27 cellular contexts compared by ENCODE assay signal in genomic region chr7:157780721-157781120, GRCh38.
"Had no signal": no experiment of that assay in that cellular context is flagged by ENCODE, and none has a peak within 500 bp of the region (broad histone marks: within the 10 kb centered on the region; RNA-seq: fewer than 3 reads in every experiment).

No MANE protein-coding gene starts in this region.

- H3K4me1 ChIP-seq: esophagus squamous epithelium, parathyroid adenoma, right atrium auricular region, stomach, thyroid gland had no signal

- H3K4me3 Mint-ChIP-seq: effector memory CD8-positive, alpha-beta T cell; immature natural killer cell; mesothelial cell of epicardium; naive B cell; natural killer cell treated with Interleukin-12 subunit alpha and Interleukin-12 subunit beta and Interleukin-15 and Interleukin-18, amount 100 ng/mL, for 72 hours; neural crest cell; type B pancreatic cell had no signal

- H2AFZ ChIP-seq: parathyroid adenoma had no signal

- H3K27ac Mint-ChIP-seq: effector memory CD8-positive, alpha-beta T cell; immature natural killer cell; mesothelial cell of epicardium; naive B cell; natural killer cell treated with Interleukin-12 subunit alpha and Interleukin-12 subunit beta and Interleukin-15 and Interleukin-18, amount 100 ng/mL, for 72 hours; progenitor cell of endocrine pancreas; type B pancreatic cell had no signal

- H3K79me2 ChIP-seq: parathyroid adenoma had no signal

- H3K36me3 Mint-ChIP-seq: mesothelial cell of epicardium, type B pancreatic cell had no signal

- H3K4me2 ChIP-seq: smooth muscle cell had no signal

- H3K4me3 ChIP-seq: esophagus squamous epithelium, mucosa of descending colon, right atrium auricular region, smooth muscle cell, stomach, thyroid gland had no signal

- H3K27ac ChIP-seq: esophagus squamous epithelium, parathyroid adenoma, right atrium auricular region, stomach, thyroid gland had no signal

- H3K9me3 Mint-ChIP-seq: effector memory CD8-positive, alpha-beta T cell; immature natural killer cell; mesothelial cell of epicardium; natural killer cell treated with Interleukin-12 subunit alpha and Interleukin-12 subunit beta and Interleukin-15 and Interleukin-18, amount 100 ng/mL, for 72 hours; neural crest cell; type B pancreatic cell had no signal

- DNase-seq: cortex of kidney; effector memory CD8-positive, alpha-beta T cell; erythroblast; esophagus squamous epithelium; foreskin melanocyte; glutamatergic neuron; hypothalamus; immature natural killer cell; islet precursor cell; mesenchymal stem cell; mucosa of descending colon; naive B cell; stimulated activated CD4-positive, alpha-beta T cell treated with anti-CD3 and anti-CD28 coated beads, Interleukin-12 subunit alpha, Interleukin-12 subunit beta, amount 100 ng/mL, for 4 hours; stimulated activated CD4-positive, alpha-beta T cell treated with anti-CD3 and anti-CD28 coated beads, Interleukin-1b, Interleukin-23, amount 100 ng/mL, for 48 hours; stimulated activated CD4-positive, alpha-beta T cell treated with anti-CD3 and anti-CD28 coated beads, Interleukin-4, amount 100 ng/mL, for 1 hour; stimulated activated CD8-positive, alpha-beta memory T cell treated with anti-CD3 and anti-CD28 coated beads, Interleukin-4, amount 100 ng/mL, for 48 hours; stimulated activated naive CD4-positive, alpha-beta T cell; stomach; thyroid gland had no signal

- H3K4me1 Mint-ChIP-seq: immature natural killer cell, mesothelial cell of epicardium had no signal

- H3K27me3 ChIP-seq: right atrium auricular region, thyroid gland had no signal

- H3K9me3 ChIP-seq: esophagus squamous epithelium, mucosa of descending colon, right atrium auricular region, thyroid gland had no signal

- H3K36me3 ChIP-seq: esophagus squamous epithelium, right atrium auricular region, stomach, thyroid gland had no signal

- H3K9ac ChIP-seq: parathyroid adenoma had no signal
